ENCODE assay signal across 14 cellular contexts in the genomic region with DNA sequence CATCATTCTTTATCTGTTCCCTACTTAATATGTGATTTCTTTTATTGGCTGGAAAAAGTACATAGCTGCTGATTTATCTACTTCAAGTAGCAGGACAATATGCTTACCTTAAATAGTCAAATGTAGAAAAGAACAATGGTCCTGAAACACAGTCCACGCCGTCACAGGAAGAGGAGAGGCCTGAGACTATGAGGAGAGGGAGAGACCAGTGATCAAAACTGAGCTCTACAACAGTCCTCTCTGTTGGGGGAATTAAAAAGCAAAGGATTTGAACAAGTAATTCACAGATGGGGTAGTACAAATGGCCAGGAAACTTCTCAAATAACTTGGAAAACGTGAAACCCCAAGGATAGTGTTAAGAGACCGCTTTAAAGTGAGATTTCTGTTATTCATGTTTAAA. TPM values are rescaled to one million over a fixed set of nuclear protein-coding genes. Genes with fewer than 3 reads are reported as not detected.
A peak's percentile ranks its signal among the peaks of the same experiment; 100 is the strongest.
DNase-seq lines count a peak whose midpoint lies in the region; ATAC-seq and TF ChIP-seq lines count a peak whose summit lies in the region.
"Had no signal": no experiment of that assay in that cellular context is flagged by ENCODE, and none has a peak within 500 bp of the region (broad histone marks: within the 10 kb centered on the region; RNA-seq: fewer than 3 reads in every experiment).

No MANE protein-coding gene starts in this region.

- no peak for TF ChIP-seq RAD21 in neural cell (conservative IDR thresholded peaks at IDR 0.05)

- no peaks in the 10 kb centered on the region for H3K79me2 ChIP-seq in neural cell (replicated peaks; ENCODE audit: insufficient read depth, low read length)

- no peaks in the 10 kb centered on the region for H4K20me1 ChIP-seq in neural cell (ENCODE audit: insufficient read depth)

- H2AFZ ChIP-seq in neural cell (ENCODE audit: low read depth, low read length): no peak overlapping the region

- ATAC-seq in HG02885 (IDR thresholded peaks at IDR 0.05; ENCODE audit: poor library complexity, unreplicated experiment) (peak; percentile 8), HG02973 (IDR thresholded peaks at IDR 0.05; ENCODE audit: unreplicated experiment) (no peak)

- POLR2A ChIA-PET in A673 (lab: Charles Lee; ENCODE audit: low non-redundant PET): no interaction called here

- no peak for TF ChIP-seq CTCF in A673 (conservative IDR thresholded peaks at IDR 0.05; ENCODE audit: low read depth, low read length)
- no peak for TF ChIP-seq CTCF in coronary artery (IDR thresholded peaks at IDR 0.05)
- TF ChIP-seq CTCF in neural cell (IDR thresholded peaks at IDR 0.05; ENCODE audit: poor library complexity, severe bottlenecking): no peak
- no peak for TF ChIP-seq CTCF in lower leg skin (IDR thresholded peaks at IDR 0.05)

- WGBS in lower leg skin, 2 donors: 65 to 68% methylated on average over 4 of the region's 4 CpGs

- no peak overlapping the region for H3K4me3 ChIP-seq in A673 (ENCODE audit: low read depth, low read length, poor library complexity, severe bottlenecking)
- H3K4me3 ChIP-seq in coronary artery: no peak overlapping the region
- H3K4me3 ChIP-seq in neural cell (ENCODE audit: low read length): no peak overlapping the region
- H3K4me3 ChIP-seq in lower leg skin (ENCODE audit: low read depth, poor library complexity, severe bottlenecking): no peak overlapping the region

- BruUV-seq in A673 (replicated peaks; lab: Mats Ljungman, UMichigan): no TSS peak

- DNase-seq in A673 (ENCODE audit: low spot score): no peak
- peak; percentile 7 for DNase-seq in coronary artery (ENCODE audit: low spot score)
- DNase-seq in effector CD4-positive, alpha-beta T cell: no peak
- no peak for DNase-seq in lower leg skin (ENCODE audit: low spot score in 2 of 2)
- no peak for DNase-seq in NCI-H2081 treated with DMSO at 0.1 percent for 48 hours (lab: John Stamatoyannopoulos, UW)
- DNase-seq: NCI-H1048 had no signal

- CTCF ChIA-PET in A673 (lab: Charles Lee): interaction anchor here (0.6 to 1.9 kb wide), 9 partner anchors 61 to 635 kb away, joined by 3 to 23 read pairs (median 3); no protein-coding TSS in a partner anchor

- H3K36me3 ChIP-seq in A673 (ENCODE audit: insufficient read depth, low read length, poor library complexity, severe bottlenecking) (no peaks in the 10 kb centered on the region), neural cell (ENCODE audit: insufficient read depth, low read length) (no peaks in the 10 kb centered on the region)

- H3K9me3 ChIP-seq in A673 (ENCODE audit: low read depth, low read length, poor library complexity, severe bottlenecking) (no peaks in the 10 kb centered on the region), neural cell (ENCODE audit: low read length) (no peaks in the 10 kb centered on the region)

- H3K9me2 ChIP-seq in neural cell (ENCODE audit: insufficient read depth, low read length): no peaks in the 10 kb centered on the region

- TF ChIP-seq EP300 in neural cell (conservative IDR thresholded peaks at IDR 0.05; ENCODE audit: poor library complexity, severe bottlenecking): no peak

- H3K4me1 ChIP-seq in A673 (ENCODE audit: insufficient read depth, low read length, poor library complexity, severe bottlenecking): peaks cover 9% of the 10 kb centered on the region

- peaks cover 4% of the 10 kb centered on the region for H3F3A ChIP-seq in neural cell (ENCODE audit: insufficient read depth, low read length, poor library complexity, severe bottlenecking)

- H3K4me2 ChIP-seq in neural cell (ENCODE audit: low read length): no peak overlapping the region

- H3K27me3 ChIP-seq in A673 (replicated peaks; ENCODE audit: insufficient read depth, low read depth, low read length, poor library complexity): no peaks in the 10 kb centered on the region
- H3K27me3 ChIP-seq in neural cell (ENCODE audit: insufficient read depth, low read depth, low read length): no peaks in the 10 kb centered on the region

- peak overlapping the region; percentile 1 for H3K27ac ChIP-seq in A673 (ENCODE audit: low read depth, low read length, poor library complexity, severe bottlenecking)
- H3K27ac ChIP-seq in coronary artery: peak overlapping the region in 1 of 2 donors; percentile 5
- H3K27ac ChIP-seq in neural cell (ENCODE audit: low read length): peak overlapping the region; percentile 26

- H3K9ac ChIP-seq in neural cell (ENCODE audit: low read length): no peak overlapping the region

- TF ChIP-seq POLR2A in lower leg skin (IDR thresholded peaks at IDR 0.05): no peak

- intact Hi-C loops in A673 (cut with micrococcal nuclease; ENCODE audit: unreplicated experiment): loop anchor here (1.0 to 5.0 kb wide), 5 partner anchors 107 to 633 kb away; no protein-coding TSS in a partner anchor
- intact Hi-C loops in lower leg skin (cut with DNase I; ENCODE audit: low total_unique reads): loop anchor here (10.0 kb wide), 1 partner anchor 361 kb away; no protein-coding TSS in a partner anchor

TF ChIP-seq in neural cell, 6 proteins besides CTCF, POLR2A, EP300 and RAD21:
- no peak for TF ChIP-seq POLR2AphosphoS5 (IDR thresholded peaks at IDR 0.05)
- TF ChIP-seq MXI1 (conservative IDR thresholded peaks at IDR 0.05; ENCODE audit: poor library complexity, severe bottlenecking): no peak
- TF ChIP-seq, protein P1, sequence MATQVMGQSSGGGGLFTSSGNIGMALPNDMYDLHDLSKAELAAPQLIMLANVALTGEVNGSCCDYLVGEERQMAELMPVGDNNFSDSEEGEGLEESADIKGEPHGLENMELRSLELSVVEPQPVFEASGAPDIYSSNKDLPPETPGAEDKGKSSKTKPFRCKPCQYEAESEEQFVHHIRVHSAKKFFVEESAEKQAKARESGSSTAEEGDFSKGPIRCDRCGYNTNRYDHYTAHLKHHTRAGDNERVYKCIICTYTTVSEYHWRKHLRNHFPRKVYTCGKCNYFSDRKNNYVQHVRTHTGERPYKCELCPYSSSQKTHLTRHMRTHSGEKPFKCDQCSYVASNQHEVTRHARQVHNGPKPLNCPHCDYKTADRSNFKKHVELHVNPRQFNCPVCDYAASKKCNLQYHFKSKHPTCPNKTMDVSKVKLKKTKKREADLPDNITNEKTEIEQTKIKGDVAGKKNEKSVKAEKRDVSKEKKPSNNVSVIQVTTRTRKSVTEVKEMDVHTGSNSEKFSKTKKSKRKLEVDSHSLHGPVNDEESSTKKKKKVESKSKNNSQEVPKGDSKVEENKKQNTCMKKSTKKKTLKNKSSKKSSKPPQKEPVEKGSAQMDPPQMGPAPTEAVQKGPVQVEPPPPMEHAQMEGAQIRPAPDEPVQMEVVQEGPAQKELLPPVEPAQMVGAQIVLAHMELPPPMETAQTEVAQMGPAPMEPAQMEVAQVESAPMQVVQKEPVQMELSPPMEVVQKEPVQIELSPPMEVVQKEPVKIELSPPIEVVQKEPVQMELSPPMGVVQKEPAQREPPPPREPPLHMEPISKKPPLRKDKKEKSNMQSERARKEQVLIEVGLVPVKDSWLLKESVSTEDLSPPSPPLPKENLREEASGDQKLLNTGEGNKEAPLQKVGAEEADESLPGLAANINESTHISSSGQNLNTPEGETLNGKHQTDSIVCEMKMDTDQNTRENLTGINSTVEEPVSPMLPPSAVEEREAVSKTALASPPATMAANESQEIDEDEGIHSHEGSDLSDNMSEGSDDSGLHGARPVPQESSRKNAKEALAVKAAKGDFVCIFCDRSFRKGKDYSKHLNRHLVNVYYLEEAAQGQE (IDR thresholded peaks at IDR 0.05; ENCODE audit: borderline replicate concordance): no peak
- no peak for TF ChIP-seq SMC3 (conservative IDR thresholded peaks at IDR 0.05; ENCODE audit: poor library complexity)
- no peak for TF ChIP-seq TAF1 (IDR thresholded peaks at IDR 0.05; ENCODE audit: low read depth)
- no peak for TF ChIP-seq EZH2 (IDR thresholded peaks at IDR 0.05; ENCODE audit: borderline replicate concordance, insufficient read depth, low read length, poor library complexity, severe bottlenecking)
TF ChIP-seq in neural cell: peak in this region for 0.

RNA-seq across cellular contexts. Expression of a gene that starts 20.1 kb away (rescaled TPM):
- total RNA-seq in A673 (2021): not detected in 2 replicates
- not detected in 2 replicates for polyA plus RNA-seq in neural cell
- not detected in 2 replicates for polyA minus RNA-seq in neural cell
- 10 to 100 TPM in 1 of 4 donors, not detected in 3; 13.4 TPM for total RNA-seq in lower leg skin
- total RNA-seq: activated CD4-positive, alpha-beta T cell treated with anti-CD3 and anti-CD28 coated beads for 36 hours; activated CD8-positive, alpha-beta memory T cell treated with anti-CD3 and anti-CD28 coated beads, Interleukin-2, amount 10 ng/mL, durations not matched to agents 7 days and 5 days; frontal cortex; liver; naive thymus-derived CD8-positive, alpha-beta T cell had no signal
- polyA plus RNA-seq: liver; naive thymus-derived CD8-positive, alpha-beta T cell had no signal

RNA-seq across cellular contexts. Expression of a gene that starts 37.7 kb away (rescaled TPM):
- total RNA-seq in A673 (2021): not detected in 2 replicates
- not detected in 2 replicates for polyA plus RNA-seq in neural cell
- polyA minus RNA-seq in neural cell: not detected in 2 replicates
- 10 to 100 TPM in 1 of 4 donors, not detected in 3; 18.7 TPM for total RNA-seq in lower leg skin
- total RNA-seq: activated CD4-positive, alpha-beta T cell treated with anti-CD3 and anti-CD28 coated beads for 36 hours; activated CD8-positive, alpha-beta memory T cell treated with anti-CD3 and anti-CD28 coated beads, Interleukin-2, amount 10 ng/mL, durations not matched to agents 7 days and 5 days; frontal cortex; liver; naive thymus-derived CD8-positive, alpha-beta T cell had no signal
- polyA plus RNA-seq: liver; naive thymus-derived CD8-positive, alpha-beta T cell had no signal

RNA-seq across cellular contexts. Expression of a gene that starts 41.2 kb away (rescaled TPM):
- total RNA-seq in A673 (2021) (not detected in 2 replicates), lower leg skin (10 to 100 TPM in 1 of 4 donors, not detected in 3; 22.9 TPM)
- polyA plus RNA-seq in neural cell: not detected in 2 replicates
- polyA minus RNA-seq in neural cell: not detected in 2 replicates
- total RNA-seq: activated CD4-positive, alpha-beta T cell treated with anti-CD3 and anti-CD28 coated beads for 36 hours; activated CD8-positive, alpha-beta memory T cell treated with anti-CD3 and anti-CD28 coated beads, Interleukin-2, amount 10 ng/mL, durations not matched to agents 7 days and 5 days; frontal cortex; liver; naive thymus-derived CD8-positive, alpha-beta T cell had no signal
- polyA plus RNA-seq: liver; naive thymus-derived CD8-positive, alpha-beta T cell had no signal

RNA-seq across cellular contexts. Expression of a gene that starts 47.9 kb away (rescaled TPM):
- not detected in 2 replicates for total RNA-seq in A673 (2021)
- not detected in 2 replicates for polyA plus RNA-seq in neural cell
- polyA minus RNA-seq in neural cell: not detected in 2 replicates
- 1 to 10 TPM in 3 of 4 donors, not detected in 1; 1.2 to 7.4 (median 2.5) TPM for total RNA-seq in lower leg skin
- total RNA-seq: frontal cortex; naive thymus-derived CD8-positive, alpha-beta T cell had no signal
- polyA plus RNA-seq: naive thymus-derived CD8-positive, alpha-beta T cell had no signal

RNA-seq across cellular contexts. Expression of a gene that starts 48.0 kb away (rescaled TPM):
- total RNA-seq in A673 (2021) (4.2 and 4.4 TPM in 2 replicates), lower leg skin (1 to 10 TPM in 3 of 4 donors, under 1 TPM in 1; 0.47 to 5.6 (median 2.9) TPM)
- 2.0 and 2.9 TPM in 2 replicates for polyA plus RNA-seq in neural cell
- polyA minus RNA-seq in neural cell: 3.4 and 4.4 TPM in 2 replicates
- total RNA-seq: activated CD4-positive, alpha-beta T cell treated with anti-CD3 and anti-CD28 coated beads for 36 hours; activated CD8-positive, alpha-beta memory T cell treated with anti-CD3 and anti-CD28 coated beads, Interleukin-2, amount 10 ng/mL, durations not matched to agents 7 days and 5 days; naive thymus-derived CD8-positive, alpha-beta T cell had no signal
- polyA plus RNA-seq: naive thymus-derived CD8-positive, alpha-beta T cell had no signal
